9 cellular contexts compared by ENCODE assay signal in genomic region chr4:122930877-122931276, GRCh38. TPM values are rescaled to one million over a fixed set of nuclear protein-coding genes. Genes with fewer than 3 reads are reported as not detected.
A peak's percentile ranks its signal among the peaks of the same experiment; 100 is the strongest.
DNase-seq lines count a peak whose midpoint lies in the region; ATAC-seq and TF ChIP-seq lines count a peak whose summit lies in the region.
"Had no signal": no experiment of that assay in that cellular context is flagged by ENCODE, and none has a peak within 500 bp of the region (broad histone marks: within the 10 kb centered on the region; RNA-seq: fewer than 3 reads in every experiment).

No MANE protein-coding gene starts in this region.

- ATAC-seq in CD8-positive, alpha-beta T cell = no peak
- no peak for ATAC-seq in GM21390 (IDR thresholded peaks at IDR 0.05; ENCODE audit: unreplicated experiment)

- no peaks in the 10 kb centered on the region for H3K27me3 ChIP-seq in CD8-positive, alpha-beta T cell (ENCODE audit: insufficient read depth, low read length)
- H3K27me3 ChIP-seq in breast epithelium = no peaks in the 10 kb centered on the region
- H3K27me3 ChIP-seq: SJCRH30 had no signal

- H3K4me3 ChIP-seq in CD8-positive, alpha-beta T cell (ENCODE audit: low read depth, low read length) = no peak overlapping the region
- H3K4me3 ChIP-seq in breast epithelium = no peak overlapping the region
- H3K4me3 ChIP-seq: SJCRH30 had no signal

- H3K4me1 ChIP-seq in CD8-positive, alpha-beta T cell (ENCODE audit: insufficient read depth, low read length) = no peaks in the 10 kb centered on the region
- no peaks in the 10 kb centered on the region for H3K4me1 ChIP-seq in breast epithelium
- H3K4me1 ChIP-seq: SJCRH30 had no signal

- intact Hi-C loops in CD8-positive, alpha-beta T cell (cut with DNase I, micrococcal nuclease) = loop anchor here (1.0 to 10.0 kb wide), 3 partner anchors 173 to 356 kb away; no protein-coding TSS in a partner anchor
- intact Hi-C loops in breast epithelium (cut with DNase I; ENCODE audit: low total_unique reads) = no loop called here

- peaks cover 22% of the 10 kb centered on the region for H3K36me3 ChIP-seq in CD8-positive, alpha-beta T cell (ENCODE audit: insufficient read depth, low read length)
- H3K36me3 ChIP-seq in breast epithelium = no peaks in the 10 kb centered on the region

- H3K27ac Mint-ChIP-seq in CD8-positive, alpha-beta T cell = no peak overlapping the region

- no peak overlapping the region for H3K27ac ChIP-seq in CD8-positive, alpha-beta T cell (ENCODE audit: low read depth, low read length)
- no peak overlapping the region for H3K27ac ChIP-seq in breast epithelium
- H3K27ac ChIP-seq: SJCRH30 had no signal

- TF ChIP-seq POLR2A in breast epithelium (IDR thresholded peaks at IDR 0.05) = no peak

- no peak for DNase-seq in CD8-positive, alpha-beta T cell
- DNase-seq in LHCN-M2 (ENCODE audit: low read depth) (peak; percentile 26), breast epithelium (ENCODE audit: low spot score in 2 of 2) (no peak), midbrain (lab: John Stamatoyannopoulos, UW) (peak; percentile 16), putamen (ENCODE audit: low spot score) (no peak), GDM1 (lab: John Stamatoyannopoulos, UW) (no peak)
- DNase-seq in NK-92 treated with Interleukin-12 subunit alpha and Interleukin-12 subunit beta, amount 100 ng/mL, for 24 hours (lab: John Stamatoyannopoulos, UW) = no peak

- POLR2A ChIA-PET in CD8-positive, alpha-beta T cell (lab: Charles Lee) = no interaction called here

- H3K27me3 Mint-ChIP-seq in CD8-positive, alpha-beta T cell (ENCODE audit: low read depth) = no peaks in the 10 kb centered on the region

- CTCF ChIA-PET in CD8-positive, alpha-beta T cell (lab: Charles Lee) = interaction anchor here (0.6 to 5.8 kb wide), 11 partner anchors 9 to 1031 kb away, joined by 3 to 51 read pairs (median 4); partner anchors contain the start of genes BBS12 and NUDT6

- peaks cover 9% of the 10 kb centered on the region for H3K4me1 Mint-ChIP-seq in CD8-positive, alpha-beta T cell (ENCODE audit: low read depth)

- peaks cover 58% of the 10 kb centered on the region for H3K36me3 Mint-ChIP-seq in CD8-positive, alpha-beta T cell

- TF ChIP-seq CTCF in CD8-positive, alpha-beta T cell (IDR thresholded peaks at IDR 0.05) = peak; percentile 68
- peak in 2 of 3 donors; percentile 46 to 48 for TF ChIP-seq CTCF in breast epithelium (IDR thresholded peaks at IDR 0.05)

- no peaks in the 10 kb centered on the region for H3K9me3 Mint-ChIP-seq in CD8-positive, alpha-beta T cell

- no peak overlapping the region for H3K4me3 Mint-ChIP-seq in CD8-positive, alpha-beta T cell

- no peaks in the 10 kb centered on the region for H3K9me3 ChIP-seq in CD8-positive, alpha-beta T cell (ENCODE audit: low read length)
- no peaks in the 10 kb centered on the region for H3K9me3 ChIP-seq in breast epithelium
- H3K9me3 ChIP-seq: SJCRH30 had no signal

RNA-seq across cellular contexts. Expression of gene NUDT6, which starts 8.5 kb away (rescaled TPM):
- under 1 TPM; 0.22 to 0.72 TPM for total RNA-seq in CD8-positive, alpha-beta T cell
- total RNA-seq in LHCN-M2 (2014; rRNA removed) (11.3 and 14.1 TPM in 2 replicates), breast epithelium (10 to 100 TPM in 1 of 3 donors, 1 to 10 TPM in 2; 8.2 to 10.8 (median 8.5) TPM)
- polyA plus RNA-seq in LHCN-M2 (2012) = 7.5 TPM

Comparison
In these comparisons a context has a peak if more than half of its experiments do, and no peak if none do; other contexts are left out.
1. DNase-seq: peak in LHCN-M2 (single experiment) and midbrain (single experiment); none in CD8-positive, alpha-beta T cell (0 of 7), breast epithelium (0 of 2), putamen (single experiment), NK-92 treated with Interleukin-12 subunit alpha and Interleukin-12 subunit beta, amount 100 ng/mL, for 24 hours (single experiment) and GDM1 (single experiment).